31 cellular contexts compared by ENCODE assay signal in genomic region chrX:69564665-69565064, GRCh38.
"Had no signal": no experiment of that assay in that cellular context is flagged by ENCODE, and none has a peak within 500 bp of the region (broad histone marks: within the 10 kb centered on the region; RNA-seq: fewer than 3 reads in every experiment).

No MANE protein-coding gene starts in this region.

- H3K27ac ChIP-seq: brain microvascular endothelial cell, coronary artery, dorsolateral prefrontal cortex, esophagus muscularis mucosa, foreskin keratinocyte, heart left ventricle, ovary, prostate gland, stomach, suprapubic skin, tibial artery, upper lobe of right lung had no signal

- H3K9me3 ChIP-seq: esophagus muscularis mucosa, heart left ventricle, ovary, prostate gland, suprapubic skin, upper lobe of right lung had no signal

- H3K4me1 ChIP-seq: esophagus muscularis mucosa, foreskin keratinocyte, heart left ventricle, prostate gland, stomach, suprapubic skin, tibial artery, upper lobe of right lung had no signal

- H3K36me3 Mint-ChIP-seq: naive B cell; stimulated activated naive B cell treated with anti-CD40 and anti-IgM and Interleukin-4, amounts not matched to agents 10 μg/mL and 1 μg/mL and 100 μg/mL, for 72 hours had no signal

- H3K4me3 ChIP-seq: coronary artery, dorsolateral prefrontal cortex, esophagus muscularis mucosa, heart left ventricle, ovary, prostate gland, smooth muscle cell, stomach, suprapubic skin, tibial artery, upper lobe of right lung had no signal

- H3K27ac Mint-ChIP-seq: activated CD4-positive, alpha-beta memory T cell treated with anti-CD3 and anti-CD28 coated beads, Interleukin-2, amount 10 ng/mL, durations not matched to agents 7 days and 5 days; activated CD4-positive, alpha-beta T cell treated with anti-CD3 and anti-CD28 coated beads, Interleukin-2, amount 10 ng/mL, durations not matched to agents 7 days and 5 days; activated T-cell treated with anti-CD3 and anti-CD28 coated beads, Interleukin-2, amount 50 U/mL, for 24 hours; activated T-helper 17 cell treated with anti-CD3 and anti-CD28 coated beads, Interleukin-2, amount 50 U/mL, for 72 hours; naive B cell; stimulated activated naive B cell treated with anti-CD40 and anti-IgM and Interleukin-4, amounts not matched to agents 10 μg/mL and 1 μg/mL and 100 μg/mL, for 72 hours had no signal

- H3K4me3 Mint-ChIP-seq: activated CD4-positive, alpha-beta memory T cell treated with anti-CD3 and anti-CD28 coated beads, Interleukin-2, amount 10 ng/mL, durations not matched to agents 7 days and 5 days; activated CD4-positive, alpha-beta T cell treated with anti-CD3 and anti-CD28 coated beads, Interleukin-2, amount 10 ng/mL, durations not matched to agents 7 days and 5 days; activated T-cell treated with anti-CD3 and anti-CD28 coated beads, Interleukin-2, amount 50 U/mL, for 24 hours; activated T-helper 17 cell treated with anti-CD3 and anti-CD28 coated beads, Interleukin-2, amount 50 U/mL, for 72 hours; naive B cell; nephron progenitor cell; stimulated activated naive B cell treated with anti-CD40 and anti-IgM and Interleukin-4, amounts not matched to agents 10 μg/mL and 1 μg/mL and 100 μg/mL, for 72 hours had no signal

- H3K27me3 ChIP-seq: brain microvascular endothelial cell, esophagus muscularis mucosa, foreskin keratinocyte, ovary, stomach, suprapubic skin, tibial artery, upper lobe of right lung had no signal

- DNase-seq: activated CD4-positive, alpha-beta memory T cell treated with anti-CD3 and anti-CD28 coated beads, Interleukin-2, amount 10 ng/mL, durations not matched to agents 7 days and 5 days; activated CD4-positive, alpha-beta T cell treated with anti-CD3 and anti-CD28 coated beads for 1 hour; activated CD4-positive, alpha-beta T cell treated with anti-CD3 and anti-CD28 coated beads, Interleukin-2, amount 10 ng/mL, durations not matched to agents 7 days and 5 days; activated CD8-positive, alpha-beta memory T cell treated with anti-CD3 and anti-CD28 coated beads, Interleukin-2, amount 50 U/mL, for 48 hours; activated gamma-delta T cell treated with Interleukin-2 at 50 U/mL for 16 hours; activated naive CD4-positive, alpha-beta T cell treated with anti-CD3 and anti-CD28 coated beads, Interleukin-2, amount 50 U/mL, for 16 hours; activated T-cell treated with anti-CD3 and anti-CD28 coated beads, Interleukin-2, amount 50 U/mL, for 24 hours; amniotic stem cell; brain microvascular endothelial cell; dorsolateral prefrontal cortex; effector memory CD4-positive, alpha-beta T cell; heart left ventricle; left cardiac atrium; left ventricle myocardium superior; naive B cell; nephron progenitor cell; ovary; stimulated activated CD4-positive, alpha-beta T cell treated with anti-CD3 and anti-CD28 coated beads, Interleukin-1b, Interleukin-23, amount 100 ng/mL, for 48 hours; stimulated activated CD4-positive, alpha-beta T cell treated with anti-CD3 and anti-CD28 coated beads, Interleukin-4, amount 100 ng/mL, for 4 hours; stimulated activated naive B cell treated with anti-CD40 and anti-IgM and Interleukin-4, amounts not matched to agents 10 μg/mL and 1 μg/mL and 100 μg/mL, for 72 hours; stomach; T-helper 2 cell; tibial artery; upper lobe of right lung had no signal

- H3K4me1 Mint-ChIP-seq: activated CD4-positive, alpha-beta memory T cell treated with anti-CD3 and anti-CD28 coated beads, Interleukin-2, amount 10 ng/mL, durations not matched to agents 7 days and 5 days; activated CD4-positive, alpha-beta T cell treated with anti-CD3 and anti-CD28 coated beads, Interleukin-2, amount 10 ng/mL, durations not matched to agents 7 days and 5 days; activated T-helper 17 cell treated with anti-CD3 and anti-CD28 coated beads, Interleukin-2, amount 50 U/mL, for 72 hours; naive B cell; nephron progenitor cell; stimulated activated naive B cell treated with anti-CD40 and anti-IgM and Interleukin-4, amounts not matched to agents 10 μg/mL and 1 μg/mL and 100 μg/mL, for 72 hours had no signal

- ATAC-seq: activated T-helper 17 cell treated with anti-CD3 and anti-CD28 coated beads, Interleukin-2, amount 50 U/mL, for 72 hours; foreskin keratinocyte; heart left ventricle; left cardiac atrium; left ventricle myocardium superior; stimulated activated naive B cell treated with anti-CD40 and anti-IgM and Interleukin-4, amounts not matched to agents 10 μg/mL and 1 μg/mL and 100 μg/mL, for 72 hours; upper lobe of right lung had no signal

- H3K36me3 ChIP-seq: brain microvascular endothelial cell, esophagus muscularis mucosa, heart left ventricle, ovary, prostate gland, stomach, suprapubic skin, tibial artery, upper lobe of right lung had no signal

- H3K9me3 Mint-ChIP-seq: activated CD4-positive, alpha-beta memory T cell treated with anti-CD3 and anti-CD28 coated beads, Interleukin-2, amount 10 ng/mL, durations not matched to agents 7 days and 5 days; activated CD4-positive, alpha-beta T cell treated with anti-CD3 and anti-CD28 coated beads, Interleukin-2, amount 10 ng/mL, durations not matched to agents 7 days and 5 days; activated T-cell treated with anti-CD3 and anti-CD28 coated beads, Interleukin-2, amount 50 U/mL, for 24 hours; activated T-helper 17 cell treated with anti-CD3 and anti-CD28 coated beads, Interleukin-2, amount 50 U/mL, for 72 hours; naive B cell; stimulated activated naive B cell treated with anti-CD40 and anti-IgM and Interleukin-4, amounts not matched to agents 10 μg/mL and 1 μg/mL and 100 μg/mL, for 72 hours had no signal

- H3K27me3 Mint-ChIP-seq: activated CD4-positive, alpha-beta memory T cell treated with anti-CD3 and anti-CD28 coated beads, Interleukin-2, amount 10 ng/mL, durations not matched to agents 7 days and 5 days; activated CD4-positive, alpha-beta T cell treated with anti-CD3 and anti-CD28 coated beads, Interleukin-2, amount 10 ng/mL, durations not matched to agents 7 days and 5 days; activated T-helper 17 cell treated with anti-CD3 and anti-CD28 coated beads, Interleukin-2, amount 50 U/mL, for 72 hours had no signal
